In genomic region chr1:87956766-87957165, GRCh38 we compare ENCODE assay signal across 1 cellular context.
TF ChIP-seq lines count a peak whose summit lies in the region.

No MANE protein-coding gene starts in this region.

TF ChIP-seq in GM23338, 12 proteins besides CTCF, POLR2A, EP300 and RAD21 (continued from another document):
- TF ChIP-seq ZNF462 (CRISPR knock-in tag; IDR thresholded peaks at IDR 0.05) (no peak), REST (IDR thresholded peaks at IDR 0.05; ENCODE audit: unreplicated experiment) (no peak), JUNB (IDR thresholded peaks at IDR 0.05; ENCODE audit: unreplicated experiment) (no peak), CREB1 (CRISPR knock-in tag; IDR thresholded peaks at IDR 0.05; ENCODE audit: low read depth) (no peak), POLR2AphosphoS5 (IDR thresholded peaks at IDR 0.05; ENCODE audit: low read depth) (no peak)
